ENCODE assay signal across 2 cellular contexts in genomic region chr7:111505422-111505821, GRCh38. TPM values are rescaled to one million over a fixed set of nuclear protein-coding genes. Genes with fewer than 3 reads are reported as not detected.
DNase-seq lines count a peak whose midpoint lies in the region; ATAC-seq, FAIRE-seq and TF ChIP-seq lines count a peak whose summit lies in the region.
"Not testable (repeated sequence)": the region's sequence is repeated elsewhere in the genome, so short reads cannot be mapped to it uniquely, and the experiment has no call there.

No MANE protein-coding gene starts in this region.

- POLR2A ChIA-PET in HEK293 (lab: Yijun Ruan, JAX); K562 (lab: Yijun Ruan, JAX): not testable (repeated sequence)

- H3K36me3 ChIP-seq in HEK293 (ENCODE audit: control insufficient read depth in 2 of 2, insufficient read depth in 1 of 2, low read length in 2 of 2); K562 (ENCODE audit: control insufficient read depth, insufficient read depth, low read length): not testable (repeated sequence)

- not testable (repeated sequence) for H3K4me2 ChIP-seq in K562 (ENCODE audit: insufficient read depth, low read length)

- ATAC-seq in K562, result not testable (repeated sequence)

- intact Hi-C loops in K562 (cut with micrococcal nuclease), result not testable (repeated sequence)

- H3K9me1 ChIP-seq in K562 (ENCODE audit: control insufficient read depth, insufficient read depth, low read length), result not testable (repeated sequence)

- not testable (repeated sequence) for TF ChIP-seq POLR2A in K562 (conservative IDR thresholded peaks at IDR 0.05)

- not testable (repeated sequence) for H3K27ac ChIP-seq in HEK293 (ENCODE audit: extremely low read depth, low read depth, low read length); K562 (ENCODE audit: extremely low read depth, low read depth, low read length)

- not testable (repeated sequence) for TF ChIP-seq EP300 in K562 (IDR thresholded peaks at IDR 0.05; ENCODE audit: low read length)

- not testable (repeated sequence) for FAIRE-seq in K562 (lab: Jason Lieb, UNC)

- H3K9ac ChIP-seq in K562 (ENCODE audit: insufficient read depth in 1 of 2, low read depth in 2 of 2, low read length in 2 of 2), result not testable (repeated sequence)

- not testable (repeated sequence) for H3K4me1 ChIP-seq in HEK293 (ENCODE audit: control insufficient read depth, insufficient read depth, low read length); K562 (replicated peaks in 1 of 2; ENCODE audit: control insufficient read depth in 2 of 2, insufficient read depth in 2 of 2, low read length in 2 of 2)

- H3K4me3 ChIP-seq in HEK293 (ENCODE audit: low read depth, low read length); K562: not testable (repeated sequence)

- BruUV-seq in K562 (replicated peaks; lab: Mats Ljungman, UMichigan), result not testable (repeated sequence)

- not testable (repeated sequence) for H2AFZ ChIP-seq in K562 (ENCODE audit: low read depth, low read length)

- not testable (repeated sequence) for H4K20me1 ChIP-seq in K562 (replicated peaks; ENCODE audit: control insufficient read depth, insufficient read depth, low read length)

- H3K9me3 ChIP-seq in HEK293 (ENCODE audit: control insufficient read depth, insufficient read depth, low read depth, low read length); K562 (replicated peaks; ENCODE audit: control insufficient read depth, insufficient read depth, low read depth, low read length): not testable (repeated sequence)

- H3K79me2 ChIP-seq in K562 (ENCODE audit: control insufficient read depth, insufficient read depth, low read length), result not testable (repeated sequence)

- TF ChIP-seq RAD21 in K562 (CRISPR knock-in tag; conservative IDR thresholded peaks at IDR 0.05 in 1 of 2, IDR thresholded peaks at IDR 0.05 in 1 of 2), result not testable (repeated sequence)

- CTCF ChIA-PET in HEK293 (lab: Yijun Ruan, JAX); K562 (lab: Yijun Ruan, JAX; ENCODE audit: low intra/inter-chr PET ratio): not testable (repeated sequence)

- in situ Hi-C loops in K562 (cut with MboI), result not testable (repeated sequence)

- not testable (repeated sequence) for DNase-seq in K562 (ENCODE audit: extremely low read depth in 1 of 4, low spot score in 3 of 4)

- not testable (repeated sequence) for TF ChIP-seq CTCF in HEK293 (tag by site-specific recombination; IDR thresholded peaks at IDR 0.05); K562 (IDR thresholded peaks at IDR 0.05 in 2 of 3, conservative IDR thresholded peaks at IDR 0.05 in 1 of 3; ENCODE audit: insufficient read depth in 2 of 3, low read depth in 1 of 3, low read length in 3 of 3)

- not testable (repeated sequence) for H3K27me3 ChIP-seq in K562 (ENCODE audit: control insufficient read depth in 2 of 2, insufficient read depth in 2 of 2, low read length in 2 of 2)

TF ChIP-seq in HEK293, 187 proteins besides CTCF, POLR2A, EP300 and RAD21:
- peak; percentile 56; the same call in 1 of the 2 replicates for TF ChIP-seq ZNF146 (tag by site-specific recombination; IDR thresholded peaks at IDR 0.05)

TF ChIP-seq in K562, 482 proteins besides CTCF, POLR2A, EP300 and RAD21:
- TF ChIP-seq KDM1A (IDR thresholded peaks at IDR 0.05) (0 out of 4 replicates have a peak, but pooled peaks of 1 of the 2 experiments have one; percentile 25), BCOR (IDR thresholded peaks at IDR 0.05) (peak; percentile 29; the same call in 1 of the 2 replicates), ZNF146 (CRISPR knock-in tag; IDR thresholded peaks at IDR 0.05; ENCODE audit: unreplicated experiment) (peak; percentile 68)

RNA-seq across cellular contexts. Expression of gene IMMP2L, which starts 56.9 kb away (rescaled TPM):
- 70.2 and 124 TPM in 2 replicates for total RNA-seq in K562 (2011; cell fraction: chromatin; rRNA removed; ENCODE audit: low replicate concordance)
- total RNA-seq in K562 (2011; cell fraction: nucleolus; rRNA removed), result 46.2 and 55.4 TPM in 2 replicates
- total RNA-seq in K562 (2011; cell fraction: nucleoplasm; rRNA removed), result 77.4 and 131 TPM in 2 replicates
- total RNA-seq in K562 (2014; rRNA removed) (46.1 and 46.8 TPM in 2 replicates), K562 (2014; rRNA removed; fragmentation: Illumina TruSeq; extraction: Trizol) (59.6 and 62.0 TPM in 2 replicates), K562 (2015; rRNA removed; fragmentation: Illumina TruSeq; extraction: Trizol) (46.1 and 61.3 TPM in 2 replicates), K562 (2021) (45.2 and 53.0 TPM in 2 replicates)
- polyA plus RNA-seq in K562 (2011; rRNA removed) (21.7 and 29.7 TPM in 2 replicates), K562 (2014; fragmentation: Illumina TruSeq; extraction: Trizol) (37.3 and 39.6 TPM in 2 replicates), K562 (2014; fragmentation: Nextera tagmentation; extraction: Ambion mirVana) (100 to 1,000 TPM; 112 to 116 TPM), K562 (2014; rRNA removed) (33.7 and 35.1 TPM in 2 replicates)
- 9.1 and 17.4 TPM in 2 replicates for polyA plus RNA-seq in K562 (2011; cell fraction: cytosol; rRNA removed)
- polyA plus RNA-seq in K562 (2011; cell fraction: nucleus; rRNA removed), result 33.0 and 40.5 TPM in 2 replicates
- polyA plus RNA-seq in K562 (2012), result 37.8 and 45.1 TPM in 2 replicates
- polyA minus RNA-seq in K562 (2011; rRNA and poly(A)+ RNA removed), result 63.6 and 70.2 TPM in 2 replicates
- polyA minus RNA-seq in K562 (2011; cell fraction: cytosol; rRNA and poly(A)+ RNA removed), result 6.2 and 12.0 TPM in 2 replicates
- polyA minus RNA-seq in K562 (2011; cell fraction: nucleus; rRNA and poly(A)+ RNA removed), result 137 and 151 TPM in 2 replicates
